31 cellular contexts compared by ENCODE assay signal in genomic region chr12:118493962-118494361, GRCh38.
"Had no signal": no experiment of that assay in that cellular context is flagged by ENCODE, and none has a peak within 500 bp of the region (broad histone marks: within the 10 kb centered on the region; RNA-seq: fewer than 3 reads in every experiment).

No MANE protein-coding gene starts in this region.

- H3K9me3 Mint-ChIP-seq: activated CD4-positive, alpha-beta T cell treated with anti-CD3 and anti-CD28 coated beads, Interleukin-2, amount 10 ng/mL, durations not matched to agents 7 days and 5 days; activated naive CD4-positive, alpha-beta T cell treated with anti-CD3 and anti-CD28 coated beads for 36 hours; activated naive CD4-positive, alpha-beta T cell treated with anti-CD3 and anti-CD28 coated beads, Interleukin-2, amount 50 U/mL, for 72 hours; activated T-cell treated with anti-CD3 and anti-CD28 coated beads, Interleukin-2, amount 50 U/mL, for 24 hours; activated T-helper 2 cell treated with anti-CD3 and anti-CD28 coated beads, Interferon-gamma antibody, Interleukin-2, Interleukin-4, amounts not matched to agents 10 μg/mL and 5 μg/mL and 100 μg/mL, durations not matched to agents 14 hours and 24 hours and 36 hours; T-helper 1 cell treated with Interleukin-12 subunit alpha and Interleukin-12 subunit beta and Interleukin-4 antibody, amounts not matched to agents 30 μg/mL and 1 μg/mL, for 36 hours; T-helper 2 cell treated with Interferon-gamma antibody and Interleukin-4, amounts not matched to agents 5 μg/mL and 100 μg/mL, for 36 hours had no signal

- H3K4me3 Mint-ChIP-seq: activated CD4-positive, alpha-beta T cell treated with anti-CD3 and anti-CD28 coated beads for 36 hours; activated CD4-positive, alpha-beta T cell treated with anti-CD3 and anti-CD28 coated beads, Interleukin-2, amount 10 ng/mL, durations not matched to agents 7 days and 5 days; activated CD8-positive, alpha-beta T cell treated with anti-CD3 and anti-CD28 coated beads, Interleukin-2, amount 10 ng/mL, durations not matched to agents 7 days and 5 days; activated naive CD4-positive, alpha-beta T cell treated with anti-CD3 and anti-CD28 coated beads for 36 hours; activated T-cell treated with anti-CD3 and anti-CD28 coated beads, Interleukin-2, amount 50 U/mL, for 24 hours; brain; IgD-negative memory B cell; T-helper 1 cell treated with Interleukin-12 subunit alpha and Interleukin-12 subunit beta and Interleukin-4 antibody, amounts not matched to agents 30 μg/mL and 1 μg/mL, for 36 hours; T-helper 2 cell treated with Interferon-gamma antibody and Interleukin-4, amounts not matched to agents 5 μg/mL and 100 μg/mL, for 36 hours had no signal

- H3K36me3 Mint-ChIP-seq: activated naive CD4-positive, alpha-beta T cell treated with anti-CD3 and anti-CD28 coated beads, Interleukin-2, amount 50 U/mL, for 72 hours; brain; IgD-negative memory B cell had no signal

- DNase-seq: activated CD4-positive, alpha-beta T cell treated with anti-CD3 and anti-CD28 coated beads for 36 hours; activated CD4-positive, alpha-beta T cell treated with anti-CD3 and anti-CD28 coated beads, Interleukin-2, amount 10 ng/mL, durations not matched to agents 7 days and 5 days; activated CD4-positive, alpha-beta T cell treated with anti-CD3 and anti-CD28 coated beads, Interleukin-2, amount 50 U/mL, for 48 hours; activated CD8-positive, alpha-beta T cell treated with anti-CD3 and anti-CD28 coated beads, Interleukin-2, amount 10 ng/mL, durations not matched to agents 7 days and 5 days; activated gamma-delta T cell; activated naive CD4-positive, alpha-beta T cell treated with anti-CD3 and anti-CD28 coated beads for 36 hours; activated T-cell treated with anti-CD3 and anti-CD28 coated beads, Interleukin-2, amount 50 U/mL, for 24 hours; adrenal gland; anterior cingulate cortex; caudate nucleus; cerebellar nuclear complex; Karpas-422; KBM-7; MM.1S; MV-4-11; NCI-H1092; NCI-H1417 treated with DMSO at 0.1 percent for 48 hours; NCI-H1694 treated with DMSO at 0.1 percent for 48 hours; NCI-H2029; NCI-H2107; NCI-H226; NCI-H446 treated with DMSO at 0.1 percent for 48 hours; NCI-H69; SHP77; SJCRH30 had no signal

- H3K4me1 Mint-ChIP-seq: activated CD4-positive, alpha-beta T cell treated with anti-CD3 and anti-CD28 coated beads for 36 hours; activated CD4-positive, alpha-beta T cell treated with anti-CD3 and anti-CD28 coated beads, Interleukin-2, amount 10 ng/mL, durations not matched to agents 7 days and 5 days; IgD-negative memory B cell had no signal

- H3K27ac Mint-ChIP-seq: activated CD4-positive, alpha-beta T cell treated with anti-CD3 and anti-CD28 coated beads for 36 hours; activated CD4-positive, alpha-beta T cell treated with anti-CD3 and anti-CD28 coated beads, Interleukin-2, amount 10 ng/mL, durations not matched to agents 7 days and 5 days; activated CD8-positive, alpha-beta T cell treated with anti-CD3 and anti-CD28 coated beads, Interleukin-2, amount 10 ng/mL, durations not matched to agents 7 days and 5 days; activated naive CD4-positive, alpha-beta T cell treated with anti-CD3 and anti-CD28 coated beads for 36 hours; activated naive CD4-positive, alpha-beta T cell treated with anti-CD3 and anti-CD28 coated beads, Interleukin-2, amount 50 U/mL, for 72 hours; activated T-cell treated with anti-CD3 and anti-CD28 coated beads, Interleukin-2, amount 50 U/mL, for 24 hours; activated T-helper 2 cell treated with anti-CD3 and anti-CD28 coated beads, Interferon-gamma antibody, Interleukin-2, Interleukin-4, amounts not matched to agents 10 μg/mL and 5 μg/mL and 100 μg/mL, durations not matched to agents 14 hours and 24 hours and 36 hours; IgD-negative memory B cell; T-helper 1 cell treated with Interleukin-12 subunit alpha and Interleukin-12 subunit beta and Interleukin-4 antibody, amounts not matched to agents 30 μg/mL and 1 μg/mL, for 36 hours; T-helper 2 cell treated with Interferon-gamma antibody and Interleukin-4, amounts not matched to agents 5 μg/mL and 100 μg/mL, for 36 hours had no signal

- H3K27me3 Mint-ChIP-seq: activated CD4-positive, alpha-beta T cell treated with anti-CD3 and anti-CD28 coated beads, Interleukin-2, amount 10 ng/mL, durations not matched to agents 7 days and 5 days; IgD-negative memory B cell had no signal
